In genomic region chr20:34268851-34269668, GRCh38 we compare ENCODE assay signal across 8 cellular contexts. TPM values are rescaled to one million over a fixed set of nuclear protein-coding genes. Genes with fewer than 3 reads are reported as not detected.
DNase-seq lines count a peak whose midpoint lies in the region; ATAC-seq and TF ChIP-seq lines count a peak whose summit lies in the region.

No MANE protein-coding gene starts in this region.

- H3K4me3 ChIP-seq in GM23248 (peak overlapping the region; percentile 56), adipocyte (ENCODE audit: low read length) (peak overlapping the region; percentile 70), hepatocyte (peak overlapping the region; percentile 21), skeletal muscle cell (ENCODE audit: low read depth, low read length) (peak overlapping the region; percentile 38)

- in situ Hi-C loops in GM23248 (cut with MboI) = no loop called here

- no peaks in the 10 kb centered on the region for H3K36me3 ChIP-seq in GM23248 (ENCODE audit: low read depth)
- peaks cover under 1% of the 10 kb centered on the region for H3K36me3 ChIP-seq in adipocyte (ENCODE audit: control insufficient read depth, insufficient read depth, low read length, severe bottlenecking)
- no peaks in the 10 kb centered on the region for H3K36me3 ChIP-seq in hepatocyte (replicated peaks; ENCODE audit: insufficient read depth, low read depth)

- H3K9me3 ChIP-seq in GM23248 (ENCODE audit: low read depth) (no peaks in the 10 kb centered on the region), adipocyte (ENCODE audit: control insufficient read depth, low read length) (no peaks in the 10 kb centered on the region), hepatocyte (ENCODE audit: low read depth) (no peaks in the 10 kb centered on the region)

- no peaks in the 10 kb centered on the region for H3K79me2 ChIP-seq in GM23248 (ENCODE audit: insufficient read depth)
- H3K79me2 ChIP-seq in hepatocyte = no peaks in the 10 kb centered on the region

- H4K20me1 ChIP-seq in GM23248 (ENCODE audit: insufficient read depth) (no peaks in the 10 kb centered on the region), hepatocyte (ENCODE audit: insufficient read depth, poor library complexity, severe bottlenecking) (no peaks in the 10 kb centered on the region)

- peak; percentile 48 for DNase-seq in GM23248
- peak; percentile 53 for DNase-seq in adipocyte (ENCODE audit: low read depth)
- peak; percentile 59 for DNase-seq in hepatocyte (ENCODE audit: low spot score)
- DNase-seq in skeletal muscle cell (ENCODE audit: low read depth) = no peak
- DNase-seq in kidney glomerular epithelial cell (lab: John Stamatoyannopoulos, UW) = no peak
- DNase-seq in SW 1271 (lab: John Stamatoyannopoulos, UW) = no peak

- peak overlapping the region; percentile 56 for H3K4me2 ChIP-seq in GM23248 (ENCODE audit: unreplicated experiment)
- peak overlapping the region; percentile 88 for H3K4me2 ChIP-seq in hepatocyte

- peak overlapping the region; percentile 34 for H2AFZ ChIP-seq in GM23248
- peak overlapping the region; percentile 54 for H2AFZ ChIP-seq in hepatocyte

- no peak overlapping the region; the same call in 1 of the 2 replicates for H3K9ac ChIP-seq in GM23248
- H3K9ac ChIP-seq in adipocyte (ENCODE audit: low read length) = peak overlapping the region; percentile 68

- peaks cover 28% of the 10 kb centered on the region for H3F3A ChIP-seq in GM23248 (ENCODE audit: insufficient read depth)

- H3K9me2 ChIP-seq in GM23248 (ENCODE audit: insufficient read depth) (no peaks in the 10 kb centered on the region), hepatocyte (replicated peaks; ENCODE audit: insufficient read depth) (no peaks in the 10 kb centered on the region)

- H3K27me3 ChIP-seq in GM23248 (replicated peaks; ENCODE audit: insufficient read depth) (no peaks in the 10 kb centered on the region), adipocyte (replicated peaks; ENCODE audit: control insufficient read depth, insufficient read depth, low read length) (no peaks in the 10 kb centered on the region), hepatocyte (no peaks in the 10 kb centered on the region)

- 45 to 49% methylated on average over 51 to 59 of the region's 59 CpGs for WGBS in GM23248 (ENCODE audit: low coverage in 1 of 2, low lambda C conversion rate in 2 of 2, missing lambda C conversion rate in 2 of 2), 2 experiments
- 30% methylated on average over 58 of the region's 59 CpGs for WGBS in hepatocyte (ENCODE audit: low lambda C conversion rate, missing lambda C conversion rate)

- peaks cover 22% of the 10 kb centered on the region for H3K4me1 ChIP-seq in GM23248 (ENCODE audit: insufficient read depth)
- H3K4me1 ChIP-seq in adipocyte (ENCODE audit: control insufficient read depth, insufficient read depth, low read length) = peaks cover 45% of the 10 kb centered on the region
- no peaks in the 10 kb centered on the region for H3K4me1 ChIP-seq in hepatocyte (ENCODE audit: insufficient read depth)

- H3K27ac ChIP-seq in GM23248 (no peak overlapping the region), hepatocyte (no peak overlapping the region)

- no peak for TF ChIP-seq CTCF in hepatocyte (IDR thresholded peaks at IDR 0.05; ENCODE audit: poor library complexity)

- ATAC-seq in GM21717 (IDR thresholded peaks at IDR 0.05; ENCODE audit: unreplicated experiment) (no peak), HG03457 (IDR thresholded peaks at IDR 0.05; ENCODE audit: unreplicated experiment) (no peak)

RNA-seq across cellular contexts. Expression of gene ASIP, which starts 27.8 kb away (rescaled TPM):
- total RNA-seq in GM23248 (2014; rRNA removed; shearing (Covaris generic)) = not detected in 2 replicates
- polyA plus RNA-seq in GM23248 (2016; fragmentation: Nextera tagmentation; extraction: Ambion mirVana) (not detected in 2 replicates), hepatocyte (2.3 and 3.3 TPM in 2 replicates)
- not detected in 2 replicates for total RNA-seq in hepatocyte

RNA-seq across cellular contexts. Expression of gene AHCY, which starts 34.1 kb away (rescaled TPM):
- 82.6 and 115 TPM in 2 replicates for total RNA-seq in GM23248 (2014; rRNA removed; shearing (Covaris generic))
- 53.7 and 53.8 TPM in 2 replicates for polyA plus RNA-seq in GM23248 (2016; fragmentation: Nextera tagmentation; extraction: Ambion mirVana)
- total RNA-seq in hepatocyte = 124 and 142 TPM in 2 replicates
- polyA plus RNA-seq in hepatocyte = 74.3 and 81.1 TPM in 2 replicates

Comparison
In these comparisons a context has a peak if more than half of its experiments do, and no peak if none do; other contexts are left out.
1. DNase-seq: peak in GM23248 (single experiment), adipocyte (single experiment) and hepatocyte (single experiment); none in skeletal muscle cell (single experiment), kidney glomerular epithelial cell (single experiment) and SW 1271 (0 of 2).
2. Peak in every context shown above with its lines, with median percentiles within 50 percentile points of each other: H3K4me3 ChIP-seq.